In genomic region chr9:98967680-98968079, GRCh38 we compare ENCODE assay signal across 14 cellular contexts. TPM values are rescaled to one million over a fixed set of nuclear protein-coding genes. Genes with fewer than 3 reads are reported as not detected.
DNase-seq lines count a peak whose midpoint lies in the region; ATAC-seq and TF ChIP-seq lines count a peak whose summit lies in the region.
"Had no signal": no experiment of that assay in that cellular context is flagged by ENCODE, and none has a peak within 500 bp of the region (broad histone marks: within the 10 kb centered on the region; RNA-seq: fewer than 3 reads in every experiment).

No MANE protein-coding gene starts in this region.

- TF ChIP-seq EP300 in sigmoid colon (IDR thresholded peaks at IDR 0.05), result no peak

- no peaks in the 10 kb centered on the region for H3K9me3 ChIP-seq in left ventricle myocardium inferior (replicated peaks)
- H3K9me3 ChIP-seq in heart left ventricle, result peaks cover 0 to 5% (median 0%) of the 10 kb centered on the region in 12 donors
- H3K9me3 ChIP-seq in sigmoid colon, result no peaks in the 10 kb centered on the region
- no peaks in the 10 kb centered on the region for H3K9me3 ChIP-seq in tibial artery
- H3K9me3 ChIP-seq: BLaER1 treated with 17β-estradiol and CSF1 and Interleukin-3, amounts not matched to agents 10 nM and 100 nM had no signal

- TF ChIP-seq CTCF in left ventricle myocardium inferior (IDR thresholded peaks at IDR 0.05; ENCODE audit: borderline replicate concordance) (no peak), heart left ventricle (IDR thresholded peaks at IDR 0.05) (no peak), sigmoid colon (IDR thresholded peaks at IDR 0.05) (no peak), tibial artery (IDR thresholded peaks at IDR 0.05) (no peak)

- no peak overlapping the region for H3K4me3 ChIP-seq in left ventricle myocardium inferior
- no peak overlapping the region for H3K4me3 ChIP-seq in heart left ventricle
- no peak overlapping the region for H3K4me3 ChIP-seq in sigmoid colon
- H3K4me3 ChIP-seq in tibial artery, result no peak overlapping the region
- H3K4me3 ChIP-seq: BLaER1 treated with 17β-estradiol and CSF1 and Interleukin-3, amounts not matched to agents 10 nM and 100 nM; GM23248 had no signal

- WGBS in heart left ventricle, 4 donors, result 87 to 94% (median 90%) methylated on average over 2 to 4 of the region's 4 CpGs
- WGBS in sigmoid colon, 2 donors, result 87 to 88% methylated on average over 4 of the region's 4 CpGs

- H3K27me3 ChIP-seq in left ventricle myocardium inferior (ENCODE audit: low read depth) (no peaks in the 10 kb centered on the region), heart left ventricle (no peaks in the 10 kb centered on the region), sigmoid colon (no peaks in the 10 kb centered on the region), tibial artery (no peaks in the 10 kb centered on the region)

- H3K4me1 ChIP-seq in left ventricle myocardium inferior, result peaks cover 97% of the 10 kb centered on the region
- peaks cover 2 to 90% (median 41%) of the 10 kb centered on the region in 12 donors for H3K4me1 ChIP-seq in heart left ventricle
- peaks cover 0 to 98% (median 83%) of the 10 kb centered on the region in 4 donors for H3K4me1 ChIP-seq in sigmoid colon
- peaks cover 0 to 74% (median 58%) of the 10 kb centered on the region in 4 donors for H3K4me1 ChIP-seq in tibial artery

- peaks cover 5% of the 10 kb centered on the region for H3K36me3 ChIP-seq in left ventricle myocardium inferior
- H3K36me3 ChIP-seq in heart left ventricle, result peaks cover 0 to 6% (median 0%) of the 10 kb centered on the region in 9 donors
- H3K36me3 ChIP-seq in sigmoid colon, result no peaks in the 10 kb centered on the region
- no peaks in the 10 kb centered on the region for H3K36me3 ChIP-seq in tibial artery
- H3K36me3 ChIP-seq: BLaER1 treated with 17β-estradiol and CSF1 and Interleukin-3, amounts not matched to agents 10 nM and 100 nM had no signal

- intact Hi-C loops in left ventricle myocardium inferior (cut with micrococcal nuclease) (no loop called here), heart left ventricle (cut with DNase I) (no loop called here), sigmoid colon (cut with DNase I) (no loop called here), tibial artery (cut with DNase I; ENCODE audit: low total_unique reads) (no loop called here)

- ATAC-seq in heart left ventricle, result no peak

- H3K27ac ChIP-seq in left ventricle myocardium inferior (replicated peaks), result peak overlapping the region; percentile 86
- peak overlapping the region in 5 of 12 donors; percentile 15 to 45 (median 36) for H3K27ac ChIP-seq in heart left ventricle
- peak overlapping the region; percentile 45 to 91 (median 72) for H3K27ac ChIP-seq in sigmoid colon
- peak overlapping the region; percentile 77 to 85 for H3K27ac ChIP-seq in tibial artery
- H3K27ac ChIP-seq: BLaER1 treated with 17β-estradiol and CSF1 and Interleukin-3, amounts not matched to agents 10 nM and 100 nM; GM23248 had no signal

- DNase-seq in left ventricle myocardium inferior (no peak), heart left ventricle (no peak), mesenteric fat pad (ENCODE audit: low spot score) (peak; percentile 60), sigmoid colon (no peak), tibial artery (peak in 1 of 2 donors; percentile 48), germinal center (ENCODE audit: low spot score) (no peak)
- no peak for DNase-seq in activated CD4-positive, alpha-beta T cell treated with anti-CD3 and anti-CD28 coated beads for 1 hour
- no peak for DNase-seq in activated naive CD4-positive, alpha-beta T cell (lab: John Stamatoyannopoulos, UW)
- DNase-seq: 8988T; AML-193; CD4-positive, CD25-positive, alpha-beta regulatory T cell; DMS 273 treated with DMSO at 0.1 percent for 48 hours; GM23248 had no signal

- TF ChIP-seq POLR2A in heart left ventricle (IDR thresholded peaks at IDR 0.05), result no peak
- no peak for TF ChIP-seq POLR2A in sigmoid colon (IDR thresholded peaks at IDR 0.05)

RNA-seq across cellular contexts. Expression of gene COL15A1, which starts 24.0 kb away (rescaled TPM):
- 45.4 TPM for total RNA-seq in left ventricle myocardium inferior
- 10 to 100 TPM; 24.1 to 81.0 (median 46.7) TPM for total RNA-seq in heart left ventricle
- polyA plus RNA-seq in heart left ventricle, result 10 to 100 TPM; 12.4 to 30.8 TPM
- 73.3 TPM for total RNA-seq in mesenteric fat pad
- 100 to 1,000 TPM in 1 of 4 donors, 10 to 100 TPM in 3; 21.4 to 104 (median 58.0) TPM for total RNA-seq in sigmoid colon
- polyA plus RNA-seq in sigmoid colon, result 1 to 10 TPM in 2 of 3 donors, under 1 TPM in 1; under 0.01 to 7.1 (median 1.8) TPM
- total RNA-seq: CD4-positive, CD25-positive, alpha-beta regulatory T cell had no signal
